Comparison of ENCODE assay signal across 7 cellular contexts in the genomic region with DNA sequence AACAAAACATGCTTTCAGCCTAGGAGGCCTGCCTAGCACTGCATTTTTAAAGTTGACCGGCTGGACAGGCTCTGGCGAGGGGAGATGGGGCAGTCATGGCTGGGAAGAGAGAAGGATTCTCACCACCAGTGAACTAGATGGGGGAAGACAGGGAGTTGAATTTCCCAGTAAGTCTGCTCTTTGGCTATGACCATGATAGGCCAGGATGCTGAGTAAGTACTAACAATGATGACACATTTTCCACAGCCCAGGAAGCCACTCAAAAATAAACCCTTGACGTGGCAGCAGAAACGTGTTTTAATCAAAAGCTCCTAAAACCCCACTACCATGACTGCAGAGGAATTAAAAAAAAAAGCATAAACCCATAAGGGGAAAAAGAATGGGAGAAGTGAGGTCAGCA. TPM values are rescaled to one million over a fixed set of nuclear protein-coding genes. Genes with fewer than 3 reads are reported as not detected.
DNase-seq lines count a peak whose midpoint lies in the region; ATAC-seq and TF ChIP-seq lines count a peak whose summit lies in the region.

No MANE protein-coding gene starts in this region.

- peak overlapping the region; percentile 95 for H3K14ac ChIP-seq in IMR-90 (replicated peaks; ENCODE audit: low read depth, low read length)

- peak overlapping the region; percentile 78; the same call in 2 of the 3 replicates for H2BK15ac ChIP-seq in IMR-90 (ENCODE audit: low read depth, low read length)

- POLR2A ChIA-PET in IMR-90 (lab: Charles Lee; ENCODE audit: unreplicated experiment), result no interaction called here

- H3K79me1 ChIP-seq in IMR-90 (ENCODE audit: low read depth in 1 of 2, low read length in 2 of 2), result peaks cover 55 to 86% of the 10 kb centered on the region in 2 experiments

- peak overlapping the region; percentile 96 for H4K91ac ChIP-seq in IMR-90 (ENCODE audit: insufficient read depth, low read depth, low read length)

- H3K4me3 ChIP-seq in IMR-90 (ENCODE audit: insufficient read depth, low read depth, low read length) (no peak overlapping the region), ascending aorta (peak overlapping the region in 1 of 2 donors; percentile 29), iPS-18a (ENCODE audit: low read length) (peak overlapping the region; percentile 38), stomach (no peak overlapping the region)

- H3K9ac ChIP-seq in IMR-90 (ENCODE audit: low read depth, low read length), result peak overlapping the region; percentile 62
- H3K9ac ChIP-seq in iPS-18a (ENCODE audit: low read length), result peak overlapping the region; percentile 64

- CTCF ChIA-PET in IMR-90 (lab: Yijun Ruan, JAX), result interaction anchor here (1.7 kb wide), 1 partner anchor 30 kb away, joined by 5 read pairs; no protein-coding TSS in a partner anchor

- no peak for TF ChIP-seq CTCF in IMR-90 (conservative IDR thresholded peaks at IDR 0.05; ENCODE audit: low read depth, low read length)
- no peak for TF ChIP-seq CTCF in ascending aorta (IDR thresholded peaks at IDR 0.05)
- no peak for TF ChIP-seq CTCF in stomach (IDR thresholded peaks at IDR 0.05)

- BruUV-seq in IMR-90 (replicated peaks; lab: Mats Ljungman, UMichigan), result no TSS peak

- H3K27me3 ChIP-seq in IMR-90 (ENCODE audit: control insufficient read depth, insufficient read depth, low read length) (no peaks in the 10 kb centered on the region), ascending aorta (no peaks in the 10 kb centered on the region), iPS-18a (ENCODE audit: control insufficient read depth, insufficient read depth, low read length) (no peaks in the 10 kb centered on the region), stomach (no peaks in the 10 kb centered on the region)

- H3K4ac ChIP-seq in IMR-90 (ENCODE audit: low read depth, low read length), result peak overlapping the region; percentile 98

- intact Hi-C loops in IMR-90 (cut with micrococcal nuclease) (no loop called here), ascending aorta (cut with DNase I) (no loop called here), stomach (cut with DNase I; ENCODE audit: low total_unique reads) (no loop called here)

- peak overlapping the region; percentile 92; the same call in 1 of the 2 replicates for H2BK20ac ChIP-seq in IMR-90 (ENCODE audit: low read depth, low read length)

- DNase-seq in IMR-90 (peak; percentile 84), ascending aorta (ENCODE audit: low spot score in 2 of 2) (no peak), stomach (no peak), NCI-H2081 (lab: John Stamatoyannopoulos, UW) (no peak)

- WGBS in IMR-90 (ENCODE audit: extremely low coverage in 2 of 2, insufficient read length in 1 of 2), 2 experiments, result no CpG with 5 or more reads among the region's 4 CpGs
- 56 to 79% (median 67%) methylated on average over 4 of the region's 4 CpGs for WGBS in stomach, 5 donors

- H2AFZ ChIP-seq in IMR-90 (replicated peaks; ENCODE audit: low read length, poor library complexity), result no peak overlapping the region

- in situ Hi-C loops in IMR-90 (cut with MboI; ENCODE audit: low sequenced_read_pairs), result no loop called here

- H3K9me3 ChIP-seq in IMR-90 (ENCODE audit: control insufficient read depth, insufficient read depth, low read length) (no peaks in the 10 kb centered on the region), ascending aorta (no peaks in the 10 kb centered on the region), iPS-18a (ENCODE audit: control insufficient read depth, low read depth, low read length) (no peaks in the 10 kb centered on the region), stomach (no peaks in the 10 kb centered on the region)

- peak overlapping the region; percentile 61 for H3K4me2 ChIP-seq in IMR-90 (ENCODE audit: low read depth, low read length)

- peak overlapping the region; percentile 79 for H4K5ac ChIP-seq in IMR-90 (ENCODE audit: low read depth, low read length)

- H2BK120ac ChIP-seq in IMR-90 (ENCODE audit: low read depth, low read length), result peak overlapping the region; percentile 96

- H3K4me1 ChIP-seq in IMR-90 (ENCODE audit: control insufficient read depth, insufficient read depth, low read length) (peaks cover 39% of the 10 kb centered on the region), ascending aorta (peaks cover 34 to 60% of the 10 kb centered on the region in 2 donors), iPS-18a (ENCODE audit: control insufficient read depth, low read depth, low read length) (peaks cover 60% of the 10 kb centered on the region), stomach (peaks cover 36 to 56% (median 47%) of the 10 kb centered on the region in 4 donors)

- H2BK5ac ChIP-seq in IMR-90 (ENCODE audit: low read depth, low read length, poor library complexity, severe bottlenecking), result peak overlapping the region; percentile 95

- peak overlapping the region; percentile 91 for H3K56ac ChIP-seq in IMR-90 (ENCODE audit: extremely low read depth, insufficient read depth, low read length)

- ATAC-seq in IMR-90 (ENCODE audit: low read depth), result peak; percentile 8; the same call in 1 of the 2 replicates
- ATAC-seq in GM18868 (IDR thresholded peaks at IDR 0.05; ENCODE audit: unreplicated experiment), result no peak
- ATAC-seq in HG02840 (IDR thresholded peaks at IDR 0.05; ENCODE audit: low FRiP score, unreplicated experiment), result no peak

- H3K18ac ChIP-seq in IMR-90 (ENCODE audit: low read depth, low read length), result peak overlapping the region; percentile 82

- H4K8ac ChIP-seq in IMR-90 (ENCODE audit: low read depth in 2 of 2, low read length in 2 of 2), result peak overlapping the region; percentile 55 to 85; a peak in 3 of 4 replicates

- peak overlapping the region; percentile 98 for H2AK9ac ChIP-seq in IMR-90 (replicated peaks; ENCODE audit: low read depth, low read length, poor library complexity)

- H3K36me3 ChIP-seq in IMR-90 (ENCODE audit: control insufficient read depth, insufficient read depth, low read length), result peaks cover 50% of the 10 kb centered on the region
- H3K36me3 ChIP-seq in ascending aorta, result peaks cover 45 to 54% of the 10 kb centered on the region in 2 donors
- H3K36me3 ChIP-seq in iPS-18a (ENCODE audit: control insufficient read depth, low read depth, low read length), result peaks cover 44% of the 10 kb centered on the region
- H3K36me3 ChIP-seq in stomach, result peaks cover 46 to 65% (median 60%) of the 10 kb centered on the region in 4 donors

- TF ChIP-seq RAD21 in IMR-90 (IDR thresholded peaks at IDR 0.05; ENCODE audit: low read length), result no peak

- peaks cover 27% of the 10 kb centered on the region for H3K9me1 ChIP-seq in IMR-90 (ENCODE audit: insufficient read depth, low read length)

- H3K27ac ChIP-seq in IMR-90 (ENCODE audit: insufficient read depth, low read length) (peak overlapping the region; percentile 99), ascending aorta (peak overlapping the region; percentile 96 to 99), iPS-18a (ENCODE audit: low read length) (peak overlapping the region; percentile 91), stomach (peak overlapping the region in 4 of 5 donors; percentile 93 to 95 (median 94))

- peak overlapping the region; percentile 97 for H3K23ac ChIP-seq in IMR-90 (ENCODE audit: low read depth, low read length)

- dilution Hi-C loops in IMR-90 (cut with HindIII; ENCODE audit: low sequenced_read_pairs, unreplicated experiment), result no loop called here

- TF ChIP-seq POLR2A in IMR-90 (IDR thresholded peaks at IDR 0.05; ENCODE audit: low read depth, low read length) (peak; percentile 39; the same call in 1 of the 2 replicates), stomach (IDR thresholded peaks at IDR 0.05) (no peak)

- H4K20me1 ChIP-seq in IMR-90 (ENCODE audit: insufficient read depth, low read length), result peaks cover 16% of the 10 kb centered on the region; the same call in 1 of the 2 replicates

- no peak for TF ChIP-seq EP300 in stomach (IDR thresholded peaks at IDR 0.05)

- peak overlapping the region; percentile 78 for H2AK5ac ChIP-seq in IMR-90 (ENCODE audit: low read depth, low read length)

TF ChIP-seq in IMR-90, 13 proteins besides CTCF, POLR2A, EP300 and RAD21:
- TF ChIP-seq MAZ (IDR thresholded peaks at IDR 0.05; ENCODE audit: borderline replicate concordance, low read depth, low read length) (no peak), MXI1 (IDR thresholded peaks at IDR 0.05; ENCODE audit: borderline replicate concordance, low read depth, low read length) (0 out of 2 replicates have a peak, but pooled peaks have one; percentile 35), MAFK (IDR thresholded peaks at IDR 0.05; ENCODE audit: low read depth, low read length) (peak; percentile 77), NFE2L2 (IDR thresholded peaks at IDR 0.05; ENCODE audit: low read depth, low read length) (peak; percentile 3; the same call in 1 of the 2 replicates), CHD1 (IDR thresholded peaks at IDR 0.05; ENCODE audit: low read depth, low read length) (no peak), FOS (IDR thresholded peaks at IDR 0.05; ENCODE audit: low read depth, low read length) (no peak)
- TF ChIP-seq, protein P1, sequence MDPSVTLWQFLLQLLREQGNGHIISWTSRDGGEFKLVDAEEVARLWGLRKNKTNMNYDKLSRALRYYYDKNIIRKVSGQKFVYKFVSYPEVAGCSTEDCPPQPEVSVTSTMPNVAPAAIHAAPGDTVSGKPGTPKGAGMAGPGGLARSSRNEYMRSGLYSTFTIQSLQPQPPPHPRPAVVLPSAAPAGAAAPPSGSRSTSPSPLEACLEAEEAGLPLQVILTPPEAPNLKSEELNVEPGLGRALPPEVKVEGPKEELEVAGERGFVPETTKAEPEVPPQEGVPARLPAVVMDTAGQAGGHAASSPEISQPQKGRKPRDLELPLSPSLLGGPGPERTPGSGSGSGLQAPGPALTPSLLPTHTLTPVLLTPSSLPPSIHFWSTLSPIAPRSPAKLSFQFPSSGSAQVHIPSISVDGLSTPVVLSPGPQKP (IDR thresholded peaks at IDR 0.05; ENCODE audit: borderline replicate concordance, low read depth, low read length), result no peak
TF ChIP-seq in IMR-90: peak in this region for 3.

RNA-seq across cellular contexts. Expression of a gene that starts 19.0 kb away (rescaled TPM):
- 72.1 and 77.2 TPM in 2 replicates for total RNA-seq in IMR-90 (2012; rRNA removed)
- 82.8 and 88.4 TPM in 2 replicates for polyA plus RNA-seq in IMR-90 (2012; rRNA removed)
- polyA plus RNA-seq in IMR-90 (2012; cell fraction: cytosol; rRNA removed), result 59.8 and 83.6 TPM in 2 replicates
- polyA plus RNA-seq in IMR-90 (2012; cell fraction: nucleus; rRNA removed; ENCODE audit: low replicate concordance), result 122 and 137 TPM in 2 replicates
- 102 TPM for total RNA-seq in ascending aorta
- total RNA-seq in stomach, result 100 to 1,000 TPM in 1 of 5 donors, 10 to 100 TPM in 4; 19.6 to 156 (median 48.7) TPM
- 10 to 100 TPM; 12.1 to 36.5 (median 33.6) TPM for polyA plus RNA-seq in stomach

RNA-seq across cellular contexts. Expression of a gene that starts 19.3 kb away (rescaled TPM):
- total RNA-seq in IMR-90 (2012; rRNA removed) (18.8 and 19.4 TPM in 2 replicates), ascending aorta (19.1 TPM), stomach (100 to 1,000 TPM in 1 of 5 donors, 10 to 100 TPM in 4; 10.5 to 104 (median 48.1) TPM)
- polyA plus RNA-seq in IMR-90 (2012; rRNA removed) (24.3 and 24.9 TPM in 2 replicates), stomach (10 to 100 TPM in 2 of 3 donors, 1 to 10 TPM in 1; 9.4 to 13.1 (median 11.5) TPM)
- polyA plus RNA-seq in IMR-90 (2012; cell fraction: cytosol; rRNA removed), result 17.0 and 19.0 TPM in 2 replicates
- 49.8 and 61.5 TPM in 2 replicates for polyA plus RNA-seq in IMR-90 (2012; cell fraction: nucleus; rRNA removed; ENCODE audit: low replicate concordance)
